Comparison of ENCODE assay signal across 8 cellular contexts in genomic region chrX:12974797-12975669, GRCh38. TPM values are rescaled to one million over a fixed set of nuclear protein-coding genes. Genes with fewer than 3 reads are reported as not detected.
DNase-seq lines count a peak whose midpoint lies in the region; ATAC-seq and TF ChIP-seq lines count a peak whose summit lies in the region.

TMSB4X (plus strand) TSS chrX:12975110.

- no peaks in the 10 kb centered on the region for H3K9me2 ChIP-seq in OCI-LY1 (ENCODE audit: low read depth, low read length)

- H4K20me1 ChIP-seq in OCI-LY1 (ENCODE audit: insufficient read depth, low read length): no peaks in the 10 kb centered on the region

- H3K4me3 ChIP-seq in BE2C (ENCODE audit: low read depth, low read length): peak within 1 kb of the TSS; percentile 89
- peak within 1 kb of the TSS; percentile 100 for H3K4me3 ChIP-seq in OCI-LY1 (ENCODE audit: low read depth, low read length, poor library complexity, severe bottlenecking)
- peak within 1 kb of the TSS; percentile 59 for H3K4me3 ChIP-seq in endocrine pancreas (ENCODE audit: control insufficient read depth, insufficient read depth, low read length)

- peak; percentile 35 for ATAC-seq in GM19463 (IDR thresholded peaks at IDR 0.05; ENCODE audit: unreplicated experiment)

- peak within 1 kb of the TSS; percentile 78 for H3K4me2 ChIP-seq in OCI-LY1 (ENCODE audit: low read length)

- peaks cover 25% of the 10 kb centered on the region for H3F3A ChIP-seq in OCI-LY1 (ENCODE audit: insufficient read depth, low read length)

- H3K9me3 ChIP-seq in BE2C (no peaks in the 10 kb centered on the region), OCI-LY1 (ENCODE audit: low read length) (no peaks in the 10 kb centered on the region), endocrine pancreas (ENCODE audit: control insufficient read depth, low read length) (no peaks in the 10 kb centered on the region)

- H3K4me1 ChIP-seq in BE2C: no peaks in the 10 kb centered on the region
- H3K4me1 ChIP-seq in OCI-LY1 (ENCODE audit: insufficient read depth, low read length, severe bottlenecking): peaks cover 68% of the 10 kb centered on the region
- H3K4me1 ChIP-seq in endocrine pancreas (ENCODE audit: control insufficient read depth, insufficient read depth, low read length): no peaks in the 10 kb centered on the region

- H3K9ac ChIP-seq in OCI-LY1 (ENCODE audit: low read length): peak within 1 kb of the TSS; percentile 100
- H3K9ac ChIP-seq in endocrine pancreas (ENCODE audit: control insufficient read depth, insufficient read depth, low read length): peak within 1 kb of the TSS; percentile 34

- peak within 1 kb of the TSS; percentile 97 for H3K27ac ChIP-seq in OCI-LY1 (ENCODE audit: low read depth, low read length, poor library complexity, severe bottlenecking)

- no peak for TF ChIP-seq CTCF in BE2C (IDR thresholded peaks at IDR 0.05; ENCODE audit: low read depth, low read length)
- no peak for TF ChIP-seq CTCF in OCI-LY1 (IDR thresholded peaks at IDR 0.05; ENCODE audit: low read length)

- H2AFZ ChIP-seq in OCI-LY1 (ENCODE audit: low read length): no peak within 1 kb of the TSS

- DNase-seq in BE2C: peak; percentile 74
- DNase-seq in HUDEP-2 (lab: John Stamatoyannopoulos, UW; ENCODE audit: unreplicated experiment in 76 of 76): peak in 72 of 76 experiments; percentile 2 to 71 (median 57)
- peak; percentile 59 for DNase-seq in activated CD8-positive, alpha-beta memory T cell treated with anti-CD3 and anti-CD28 coated beads, Interleukin-2, amount 50 U/mL, for 24 hours (ENCODE audit: extremely low read depth)
- DNase-seq in mesenteric fat pad (ENCODE audit: low spot score): peak; percentile 95
- peak; percentile 63 to 65 for DNase-seq in stimulated activated CD8-positive, alpha-beta memory T cell treated with anti-CD3 and anti-CD28 coated beads, Interleukin-15, amount 100 ng/mL, for 4 hours (ENCODE audit: low read depth in 2 of 2)

- H3K27me3 ChIP-seq in BE2C (no peaks in the 10 kb centered on the region), OCI-LY1 (ENCODE audit: insufficient read depth, low read length) (no peaks in the 10 kb centered on the region), endocrine pancreas (ENCODE audit: control insufficient read depth, insufficient read depth, low read length) (no peaks in the 10 kb centered on the region)

- peaks cover 29% of the 10 kb centered on the region for H3K79me2 ChIP-seq in OCI-LY1 (ENCODE audit: insufficient read depth, low read length)

- no peaks in the 10 kb centered on the region for H3K36me3 ChIP-seq in BE2C
- H3K36me3 ChIP-seq in OCI-LY1 (ENCODE audit: insufficient read depth, low read length): peaks cover 27% of the 10 kb centered on the region
- no peaks in the 10 kb centered on the region for H3K36me3 ChIP-seq in endocrine pancreas (ENCODE audit: control insufficient read depth, insufficient read depth, low read length)

RNA-seq across cellular contexts. Expression of gene TMSB4X, which starts in this region (rescaled TPM):
- 656 TPM for polyA plus RNA-seq in BE2C (2012; ENCODE audit: insufficient read depth, insufficient read length, low read depth)
- total RNA-seq in mesenteric fat pad: 3,940 TPM

Comparison
In these comparisons a context has a peak if more than half of its experiments do, and no peak if none do; other contexts are left out.
1. Peak in every context shown above with its lines: DNase-seq, ATAC-seq, H3K4me3 ChIP-seq and H3K27ac ChIP-seq.